1 cellular context compared by ENCODE assay signal in the genomic region with DNA sequence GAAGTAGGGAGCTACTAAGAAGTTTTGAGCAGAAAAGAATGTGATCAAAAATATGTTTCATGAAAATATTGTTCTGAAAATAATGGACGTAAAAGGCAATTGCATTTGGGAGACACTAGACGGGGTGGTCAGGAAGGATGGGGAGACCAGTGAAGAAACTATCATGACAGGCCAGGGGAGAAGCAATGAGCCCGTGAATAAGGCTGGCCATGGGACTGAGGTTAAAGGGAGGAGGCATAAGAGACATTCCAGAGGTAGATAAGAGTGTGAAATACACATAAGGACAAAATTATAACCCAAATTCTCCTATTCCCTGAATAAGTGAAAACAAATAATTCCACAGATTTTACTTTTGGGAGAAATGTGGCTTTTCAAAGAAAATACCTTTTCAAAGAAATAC.
TF ChIP-seq lines count a peak whose summit lies in the region.

No MANE protein-coding gene starts in this region.

TF ChIP-seq in IMR-90, 13 proteins besides CTCF, POLR2A, EP300 and RAD21:
- TF ChIP-seq BHLHE40 (IDR thresholded peaks at IDR 0.05; ENCODE audit: low read depth, low read length) (no peak), RCOR1 (IDR thresholded peaks at IDR 0.05; ENCODE audit: insufficient replicate concordance, low read length) (no peak), NFE2L2 (IDR thresholded peaks at IDR 0.05; ENCODE audit: low read depth, low read length) (no peak), SMC3 (IDR thresholded peaks at IDR 0.05; ENCODE audit: low read depth, low read length) (no peak)
- TF ChIP-seq, protein P1, sequence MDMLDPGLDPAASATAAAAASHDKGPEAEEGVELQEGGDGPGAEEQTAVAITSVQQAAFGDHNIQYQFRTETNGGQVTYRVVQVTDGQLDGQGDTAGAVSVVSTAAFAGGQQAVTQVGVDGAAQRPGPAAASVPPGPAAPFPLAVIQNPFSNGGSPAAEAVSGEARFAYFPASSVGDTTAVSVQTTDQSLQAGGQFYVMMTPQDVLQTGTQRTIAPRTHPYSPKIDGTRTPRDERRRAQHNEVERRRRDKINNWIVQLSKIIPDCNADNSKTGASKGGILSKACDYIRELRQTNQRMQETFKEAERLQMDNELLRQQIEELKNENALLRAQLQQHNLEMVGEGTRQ (IDR thresholded peaks at IDR 0.05; ENCODE audit: low read depth, low read length) = no peak
